In the genomic region with DNA sequence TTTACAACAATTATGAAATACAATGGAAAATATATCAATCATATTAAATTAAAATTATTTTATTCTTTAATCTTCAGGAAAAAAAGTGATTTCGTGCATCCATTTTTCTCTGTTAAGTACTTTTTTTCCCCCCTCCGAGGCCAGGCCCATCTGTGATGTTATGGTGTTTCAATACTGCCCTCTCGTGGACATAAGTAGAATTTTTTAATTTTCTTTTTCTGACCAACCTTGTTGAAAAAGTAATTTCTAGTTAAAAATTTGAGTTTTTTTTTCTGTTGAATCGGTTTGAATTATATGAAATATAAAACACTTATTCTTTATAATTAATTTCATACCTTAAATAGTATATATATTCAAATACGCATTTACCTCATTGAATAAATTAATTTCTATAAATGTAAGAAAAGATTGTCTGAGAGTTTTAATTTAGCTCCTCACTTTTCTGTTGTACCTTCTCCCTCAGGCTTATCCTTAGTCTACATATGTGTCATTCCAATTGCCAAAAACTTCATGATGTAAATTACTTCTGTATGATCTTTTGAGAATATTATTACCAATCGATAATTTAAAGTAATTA, we compare ENCODE assay signal across 8 cellular contexts.
DNase-seq lines count a peak whose midpoint lies in the region; ATAC-seq lines count a peak whose summit lies in the region.

No MANE protein-coding gene starts in this region.

- ATAC-seq in GM19351 (IDR thresholded peaks at IDR 0.05; ENCODE audit: unreplicated experiment): peak; percentile 77
- no peak for ATAC-seq in activated CD8-positive, alpha-beta T cell treated with anti-CD3 and anti-CD28 coated beads, Interleukin-2, amount 10 ng/mL, durations not matched to agents 7 days and 5 days
- no peak for ATAC-seq in HG02884 (IDR thresholded peaks at IDR 0.05; ENCODE audit: unreplicated experiment)
- no peak for ATAC-seq in HG03095 (IDR thresholded peaks at IDR 0.05; ENCODE audit: unreplicated experiment)

- in situ Hi-C loops in Caki2 (cut with HindIII; ENCODE audit: low pct_unique_long_range_greater_than_20kb, low sequenced_read_pairs): no loop called here

- POLR2A ChIA-PET in activated CD8-positive, alpha-beta T cell treated with anti-CD3 and anti-CD28 coated beads, Interleukin-2, amount 10 ng/mL, durations not matched to agents 7 days and 5 days (lab: Charles Lee): no interaction called here

- H3K27me3 Mint-ChIP-seq in activated CD8-positive, alpha-beta T cell treated with anti-CD3 and anti-CD28 coated beads, Interleukin-2, amount 10 ng/mL, durations not matched to agents 7 days and 5 days (ENCODE audit: low read depth): no peaks in the 10 kb centered on the region

- H3K27ac Mint-ChIP-seq in activated CD8-positive, alpha-beta T cell treated with anti-CD3 and anti-CD28 coated beads, Interleukin-2, amount 10 ng/mL, durations not matched to agents 7 days and 5 days: no peak overlapping the region

- CTCF ChIA-PET in activated CD8-positive, alpha-beta T cell treated with anti-CD3 and anti-CD28 coated beads, Interleukin-2, amount 10 ng/mL, durations not matched to agents 7 days and 5 days (lab: Charles Lee): no interaction called here

- H3K4me1 Mint-ChIP-seq in activated CD8-positive, alpha-beta T cell treated with anti-CD3 and anti-CD28 coated beads, Interleukin-2, amount 10 ng/mL, durations not matched to agents 7 days and 5 days (ENCODE audit: low read depth): no peaks in the 10 kb centered on the region

- DNase-seq in Caki2 (ENCODE audit: low read depth): peak; percentile 1
- DNase-seq in NCI-H1105 (lab: John Stamatoyannopoulos, UW): peak; percentile 5
- DNase-seq in activated CD8-positive, alpha-beta T cell treated with anti-CD3 and anti-CD28 coated beads, Interleukin-2, amount 10 ng/mL, durations not matched to agents 7 days and 5 days: peak; percentile 22
- DNase-seq in iPS-NIHi7 (ENCODE audit: extremely low spot score): peak; percentile 18
- DNase-seq in activated effector memory CD4-positive, alpha-beta T cell treated with anti-CD3 and anti-CD28 coated beads, Interleukin-2, amount 50 U/mL, for 16 hours: no peak

- H3K9me3 Mint-ChIP-seq in activated CD8-positive, alpha-beta T cell treated with anti-CD3 and anti-CD28 coated beads, Interleukin-2, amount 10 ng/mL, durations not matched to agents 7 days and 5 days (ENCODE audit: insufficient read depth): no peaks in the 10 kb centered on the region

- no peak overlapping the region for H3K4me3 Mint-ChIP-seq in activated CD8-positive, alpha-beta T cell treated with anti-CD3 and anti-CD28 coated beads, Interleukin-2, amount 10 ng/mL, durations not matched to agents 7 days and 5 days

- H3K36me3 Mint-ChIP-seq in activated CD8-positive, alpha-beta T cell treated with anti-CD3 and anti-CD28 coated beads, Interleukin-2, amount 10 ng/mL, durations not matched to agents 7 days and 5 days (ENCODE audit: low read depth): no peaks in the 10 kb centered on the region
